In the genomic region with DNA sequence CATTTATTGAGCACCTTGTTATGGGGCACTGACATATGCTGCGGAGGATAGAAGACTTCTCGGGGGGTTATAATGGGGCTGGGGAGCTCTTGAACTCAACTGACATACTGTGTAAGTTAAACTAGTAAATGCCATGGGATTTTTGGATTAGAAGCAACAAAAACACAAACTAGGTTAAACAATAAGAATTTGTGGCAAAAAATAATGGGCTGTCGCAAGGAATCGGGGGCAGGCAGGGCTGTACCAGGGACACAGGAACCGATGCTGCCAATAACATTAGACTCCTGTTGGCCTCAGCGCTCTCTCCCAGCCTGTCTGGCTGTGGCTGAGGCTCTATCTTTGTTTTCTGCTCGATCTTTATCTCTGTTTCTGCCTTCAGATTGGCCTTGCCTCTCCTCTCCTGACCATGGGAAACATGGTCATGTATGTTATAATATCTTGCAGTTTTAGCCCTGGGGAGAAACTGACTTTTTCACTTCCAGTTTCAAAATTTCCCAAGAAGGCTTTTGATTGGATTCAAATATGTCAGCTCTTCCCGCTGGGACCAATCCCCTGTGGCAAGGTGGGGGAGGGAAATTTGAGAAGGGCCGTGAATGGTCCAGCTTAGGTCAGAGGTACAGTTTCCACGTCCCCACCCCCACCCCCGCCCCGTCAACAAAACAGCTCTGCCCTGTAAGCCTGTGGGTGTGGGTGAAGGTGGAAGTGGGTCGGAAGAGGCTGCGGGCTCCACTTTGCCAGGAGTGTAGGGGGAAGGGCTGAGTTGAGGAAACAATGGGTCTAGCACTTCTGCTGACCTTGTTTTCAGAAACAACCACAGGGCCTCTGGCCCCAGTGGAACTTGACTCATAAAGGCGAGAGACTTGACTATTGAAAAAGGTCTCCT, we compare ENCODE assay signal across 8 cellular contexts.
A peak's percentile ranks its signal among the peaks of the same experiment; 100 is the strongest.
DNase-seq lines count a peak whose midpoint lies in the region; ATAC-seq, FAIRE-seq and TF ChIP-seq lines count a peak whose summit lies in the region.

No MANE protein-coding gene starts in this region.

- H3K9me3 ChIP-seq in BLaER1 treated with 17β-estradiol and CSF1 and Interleukin-3, amounts not matched to agents 10 nM and 100 nM (replicated peaks in 1 of 11): peaks cover 0 to 14% (median 0%) of the 10 kb centered on the region in 11 experiments; a peak in 6 of 22 replicates
- H3K9me3 ChIP-seq in Peyer's patch (no peaks in the 10 kb centered on the region), neuron (ENCODE audit: low read length) (no peaks in the 10 kb centered on the region)

- H3K36me3 Mint-ChIP-seq in type B pancreatic cell: no peaks in the 10 kb centered on the region

- peak overlapping the region; percentile 48 to 65 (median 58) for H3K4me3 ChIP-seq in BLaER1 treated with 17β-estradiol and CSF1 and Interleukin-3, amounts not matched to agents 10 nM and 100 nM
- peak overlapping the region in 3 of 4 donors; percentile 15 to 46 (median 44) for H3K4me3 ChIP-seq in Peyer's patch
- no peak overlapping the region for H3K4me3 ChIP-seq in fibroblast of villous mesenchyme (ENCODE audit: low read depth, low read length)
- peak overlapping the region; percentile 62 for H3K4me3 ChIP-seq in neuron (ENCODE audit: low read length)

- peak; percentile 93 for FAIRE-seq in GM19239 (lab: Jason Lieb, UNC)

- no peaks in the 10 kb centered on the region for H3K27me3 ChIP-seq in BLaER1 treated with 17β-estradiol and CSF1 and Interleukin-3, amounts not matched to agents 10 nM and 100 nM
- H3K27me3 ChIP-seq in Peyer's patch (no peaks in the 10 kb centered on the region), neuron (ENCODE audit: insufficient read depth, low read length) (no peaks in the 10 kb centered on the region)

- peaks cover 56% of the 10 kb centered on the region for H3K4me1 Mint-ChIP-seq in type B pancreatic cell (ENCODE audit: unreplicated experiment)

- H3K27ac ChIP-seq in BLaER1 treated with 17β-estradiol and CSF1 and Interleukin-3, amounts not matched to agents 10 nM and 100 nM: peak overlapping the region; percentile 95 to 100 (median 99)
- H3K27ac ChIP-seq in Peyer's patch: peak overlapping the region; percentile 87 to 94 (median 90)

- peaks cover 11% of the 10 kb centered on the region for H3K27me3 Mint-ChIP-seq in type B pancreatic cell

- H3K36me3 ChIP-seq in BLaER1 treated with 17β-estradiol and CSF1 and Interleukin-3, amounts not matched to agents 10 nM and 100 nM: no peaks in the 10 kb centered on the region
- no peaks in the 10 kb centered on the region for H3K36me3 ChIP-seq in Peyer's patch
- H3K36me3 ChIP-seq in neuron (ENCODE audit: insufficient read depth, low read length): no peaks in the 10 kb centered on the region

- ATAC-seq in HG03432 (IDR thresholded peaks at IDR 0.05; ENCODE audit: unreplicated experiment): peak; percentile 61

- no peak for TF ChIP-seq POLR2A in Peyer's patch (IDR thresholded peaks at IDR 0.05)

- TF ChIP-seq CTCF in Peyer's patch (IDR thresholded peaks at IDR 0.05): no peak
- TF ChIP-seq CTCF in fibroblast of villous mesenchyme (IDR thresholded peaks at IDR 0.05; ENCODE audit: insufficient read depth, low read depth, low read length): no peak
- peak; percentile 15 for TF ChIP-seq CTCF in type B pancreatic cell (conservative IDR thresholded peaks at IDR 0.05)

- DNase-seq in GM19239 (ENCODE audit: insufficient read length, low spot score) (no peak), Peyer's patch (peak; percentile 75 to 85 (median 77)), fibroblast of villous mesenchyme (ENCODE audit: low read depth) (peak; percentile 67), type B pancreatic cell (ENCODE audit: extremely low spot score, unreplicated experiment) (no peak)
- DNase-seq in activated T-helper 9 cell treated with anti-CD3 and anti-CD28 coated beads, Interleukin-2, amount 50 U/mL, for 16 hours (ENCODE audit: low read depth): peak; percentile 48

- H3K4me2 ChIP-seq in BLaER1 treated with 17β-estradiol and CSF1 and Interleukin-3, amounts not matched to agents 10 nM and 100 nM: peak overlapping the region; percentile 91 to 98 (median 95)

- peak overlapping the region; percentile 75 for H2AFZ ChIP-seq in neuron (ENCODE audit: low read depth, low read length)

- peak overlapping the region; percentile 98 for H3K27ac Mint-ChIP-seq in type B pancreatic cell

- H3K4me3 Mint-ChIP-seq in type B pancreatic cell: peak overlapping the region; percentile 88

- no peaks in the 10 kb centered on the region for H3K9me3 Mint-ChIP-seq in type B pancreatic cell

- H3K4me1 ChIP-seq in BLaER1 treated with 17β-estradiol and CSF1 and Interleukin-3, amounts not matched to agents 10 nM and 100 nM: peaks cover 57 to 77% (median 67%) of the 10 kb centered on the region in 10 experiments
- H3K4me1 ChIP-seq in Peyer's patch (peaks cover 10 to 57% (median 28%) of the 10 kb centered on the region in 4 donors), neuron (ENCODE audit: insufficient read depth, low read length) (peaks cover 34% of the 10 kb centered on the region)

- no peaks in the 10 kb centered on the region for H4K20me1 ChIP-seq in BLaER1 treated with 17β-estradiol and CSF1 and Interleukin-3, amounts not matched to agents 10 nM and 100 nM

- H3K9ac ChIP-seq in BLaER1 treated with 17β-estradiol and CSF1 and Interleukin-3, amounts not matched to agents 10 nM and 100 nM: peak overlapping the region; percentile 85 to 98 (median 92)

Comparison
In these comparisons a context has a peak if more than half of its experiments do, and no peak if none do; other contexts are left out.
1. DNase-seq: peak in Peyer's patch (3 of 3), activated T-helper 9 cell treated with anti-CD3 and anti-CD28 coated beads, Interleukin-2, amount 50 U/mL, for 16 hours (single experiment) and fibroblast of villous mesenchyme (single experiment); none in GM19239 (single experiment) and type B pancreatic cell (single experiment).